Comparison of ENCODE assay signal across 9 cellular contexts in genomic region chr11:693887-694562, GRCh38. TPM values are rescaled to one million over a fixed set of nuclear protein-coding genes. Genes with fewer than 3 reads are reported as not detected.
DNase-seq lines count a peak whose midpoint lies in the region; ATAC-seq, FAIRE-seq and TF ChIP-seq lines count a peak whose summit lies in the region.
"Had no signal": no experiment of that assay in that cellular context is flagged by ENCODE, and none has a peak within 500 bp of the region (broad histone marks: within the 10 kb centered on the region; RNA-seq: fewer than 3 reads in every experiment).

No MANE protein-coding gene starts in this region.

- H3K4me1 Mint-ChIP-seq in endodermal cell = peaks cover 20% of the 10 kb centered on the region

- no peak overlapping the region for H3K9ac ChIP-seq in endodermal cell (ENCODE audit: extremely low read depth, low read length, poor library complexity, severe bottlenecking)

- no peaks in the 10 kb centered on the region for H3K9me3 Mint-ChIP-seq in endodermal cell

- intact Hi-C loops in sciatic nerve (cut with DNase I) = no loop called here

- peak overlapping the region; percentile 76 for H3K4me3 Mint-ChIP-seq in endodermal cell

- H3K27ac ChIP-seq in endodermal cell (ENCODE audit: low read depth, low read length) = no peak overlapping the region

- 87 to 96% methylated on average over 4 to 15 of the region's 15 CpGs for WGBS in endodermal cell (ENCODE audit: insufficient coverage in 1 of 2, insufficient read length in 1 of 2), 2 experiments

- H3K27ac Mint-ChIP-seq in endodermal cell = peak overlapping the region; percentile 46

- H3K36me3 ChIP-seq in GM06990 (ENCODE audit: control insufficient read depth, insufficient read depth, low read length) = peaks cover 5% of the 10 kb centered on the region
- H3K36me3 ChIP-seq in endodermal cell (ENCODE audit: control insufficient read depth, insufficient read depth, low read length) = peaks cover 7% of the 10 kb centered on the region

- ATAC-seq in sciatic nerve (no peak), GM18505 (IDR thresholded peaks at IDR 0.05; ENCODE audit: unreplicated experiment) (no peak)

- TF ChIP-seq CTCF in GM06990 (IDR thresholded peaks at IDR 0.05; ENCODE audit: insufficient read depth, low read length, poor library complexity, severe bottlenecking) (no peak), endodermal cell (conservative IDR thresholded peaks at IDR 0.05) (no peak)

- no peaks in the 10 kb centered on the region for H3K27me3 Mint-ChIP-seq in endodermal cell (ENCODE audit: insufficient read depth)

- H3K27me3 ChIP-seq in GM06990 (replicated peaks; ENCODE audit: control insufficient read depth, insufficient read depth, low read length) (no peaks in the 10 kb centered on the region), endodermal cell (ENCODE audit: control insufficient read depth, insufficient read depth, low read length, poor library complexity, severe bottlenecking) (no peaks in the 10 kb centered on the region)

- H3K9me3 ChIP-seq in endodermal cell (ENCODE audit: control insufficient read depth, low read length) = no peaks in the 10 kb centered on the region

- DNase-seq in GM06990 (ENCODE audit: extremely low read depth, insufficient read length) = no peak
- peak; percentile 41 for DNase-seq in NCI-H748 treated with DMSO at 0.1 percent for 48 hours (lab: John Stamatoyannopoulos, UW)
- no peak for DNase-seq in endodermal cell
- peak; percentile 79 for DNase-seq in sciatic nerve (ENCODE audit: low spot score)
- no peak for DNase-seq in NCI-H526 treated with DMSO at 0.1 percent for 48 hours (lab: John Stamatoyannopoulos, UW)
- no peak for DNase-seq in RCC 7860 (ENCODE audit: low spot score)
- DNase-seq in SW 1271 (lab: John Stamatoyannopoulos, UW) = no peak

- no peak for TF ChIP-seq POLR2A in GM18505 (IDR thresholded peaks at IDR 0.05; ENCODE audit: borderline replicate concordance, extremely low read depth, insufficient read depth, insufficient read length)

- peaks cover 13% of the 10 kb centered on the region for H3K36me3 Mint-ChIP-seq in endodermal cell (ENCODE audit: low read depth)

- peaks cover 5% of the 10 kb centered on the region for H3K4me1 ChIP-seq in endodermal cell (ENCODE audit: control insufficient read depth, insufficient read depth, low read length)

- peak overlapping the region; percentile 63 for H3K4me3 ChIP-seq in GM06990 (replicated peaks; ENCODE audit: low read depth, low read length)
- peak overlapping the region; percentile 66 for H3K4me3 ChIP-seq in endodermal cell (ENCODE audit: low read length)

- FAIRE-seq in RCC 7860 (lab: Jason Lieb, UNC) = no peak

RNA-seq across cellular contexts. Expression of gene DEAF1, which starts 1.0 kb away (rescaled TPM):
- total RNA-seq in endodermal cell = 10 to 100 TPM; 44.1 to 51.9 TPM
- 53.7 TPM for polyA plus RNA-seq in endodermal cell (2013, experiment 1 of 2)
- 48.4 TPM for polyA plus RNA-seq in endodermal cell (2013, experiment 2 of 2)
- 52.8 TPM for total RNA-seq in sciatic nerve

RNA-seq across cellular contexts. Expression of gene TMEM80, which starts 1.6 kb away (rescaled TPM):
- total RNA-seq in endodermal cell = 10 to 100 TPM; 13.2 to 19.1 TPM
- polyA plus RNA-seq in endodermal cell (2013, experiment 1 of 2) = 27.8 TPM
- 25.8 TPM for polyA plus RNA-seq in endodermal cell (2013, experiment 2 of 2)
- total RNA-seq in sciatic nerve = 28.4 TPM

RNA-seq across cellular contexts. Expression of gene EPS8L2, which starts 12.0 kb away (rescaled TPM):
- total RNA-seq in endodermal cell = 10 to 100 TPM; 26.2 to 28.0 TPM
- polyA plus RNA-seq in endodermal cell (2013, experiment 1 of 2) = 8.5 TPM
- polyA plus RNA-seq in endodermal cell (2013, experiment 2 of 2) = 7.3 TPM
- 24.9 TPM for total RNA-seq in sciatic nerve

RNA-seq across cellular contexts. Expression of gene TALDO1, which starts 53.2 kb away (rescaled TPM):
- total RNA-seq in endodermal cell = 100 to 1,000 TPM; 177 to 221 TPM
- 123 TPM for polyA plus RNA-seq in endodermal cell (2013, experiment 1 of 2)
- polyA plus RNA-seq in endodermal cell (2013, experiment 2 of 2) = 112 TPM
- 187 TPM for total RNA-seq in sciatic nerve

RNA-seq across cellular contexts. Expression of gene DRD4, which starts 57.0 kb away (rescaled TPM):
- total RNA-seq in endodermal cell (1 to 10 TPM; 1.8 to 2.7 TPM), sciatic nerve (4.1 TPM)
- polyA plus RNA-seq in endodermal cell (2013, experiment 1 of 2) = 2.9 TPM
- polyA plus RNA-seq in endodermal cell (2013, experiment 2 of 2) = 2.5 TPM
- total RNA-seq: M059J had no signal

Comparison
In these comparisons a context has a peak if more than half of its experiments do, and no peak if none do; other contexts are left out.
1. DNase-seq: peak in NCI-H748 treated with DMSO at 0.1 percent for 48 hours (single experiment) and sciatic nerve (single experiment); none in GM06990 (single experiment), endodermal cell (single experiment), NCI-H526 treated with DMSO at 0.1 percent for 48 hours (single experiment), RCC 7860 (single experiment) and SW 1271 (0 of 2).